In genomic region chr10:43959364-43959763, GRCh38 we compare ENCODE assay signal across 17 cellular contexts.
DNase-seq lines count a peak whose midpoint lies in the region; ATAC-seq and TF ChIP-seq lines count a peak whose summit lies in the region.
"Had no signal": no experiment of that assay in that cellular context is flagged by ENCODE, and none has a peak within 500 bp of the region (broad histone marks: within the 10 kb centered on the region; RNA-seq: fewer than 3 reads in every experiment).

No MANE protein-coding gene starts in this region.

- H3K4me2 ChIP-seq in Karpas-422 (ENCODE audit: low read depth, low read length, poor library complexity, severe bottlenecking): no peak overlapping the region

- H3K4me1 ChIP-seq in Karpas-422 (ENCODE audit: low read length): peaks cover 94% of the 10 kb centered on the region
- H3K4me1 ChIP-seq in lung (ENCODE audit: control insufficient read depth in 2 of 2, insufficient read depth in 2 of 2, low read length in 2 of 2): peaks cover 0 to 9% of the 10 kb centered on the region in 2 donors
- peaks cover 5 to 56% (median 37%) of the 10 kb centered on the region in 4 donors for H3K4me1 ChIP-seq in tibial artery

- 88 to 90% methylated on average over 5 of the region's 5 CpGs for WGBS in lung, 2 donors

- H3K27me3 ChIP-seq in Karpas-422 (ENCODE audit: low read length) (no peaks in the 10 kb centered on the region), lung (ENCODE audit: control insufficient read depth, insufficient read depth) (no peaks in the 10 kb centered on the region), tibial artery (no peaks in the 10 kb centered on the region)

- peak; percentile 22 for DNase-seq in activated CD8-positive, alpha-beta memory T cell treated with anti-CD3 and anti-CD28 coated beads, Interleukin-2, amount 50 U/mL, for 48 hours
- DNase-seq in activated CD8-positive, alpha-beta memory T cell treated with anti-CD3 and anti-CD28 coated beads, Interleukin-2, amount 50 U/mL, for 4 hours: no peak
- DNase-seq in Karpas-422: no peak
- DNase-seq in lung (ENCODE audit: low spot score): peak; percentile 18
- no peak for DNase-seq in tibial artery
- DNase-seq in activated T-cell treated with anti-CD3 and anti-CD28 coated beads for 4 hours: no peak
- DNase-seq in NCI-H1417 treated with DMSO at 0.1 percent for 48 hours (lab: John Stamatoyannopoulos, UW): no peak
- no peak for DNase-seq in effector CD4-positive, alpha-beta T cell
- DNase-seq: DMS79; Kasumi-1; NCI-H1417; NCI-H1930; NCI-H226; NCI-H510A treated with DMSO at 0.1 percent for 48 hours; NCI-H774; NK-92 treated with Interleukin-12 subunit alpha and Interleukin-12 subunit beta, amount 100 ng/mL, for 24 hours had no signal

- no peak overlapping the region for H2AFZ ChIP-seq in Karpas-422 (ENCODE audit: low read length)

- no peaks in the 10 kb centered on the region for H3K79me2 ChIP-seq in Karpas-422 (ENCODE audit: low read length)

- no peaks in the 10 kb centered on the region for H3K9me2 ChIP-seq in Karpas-422 (replicated peaks; ENCODE audit: insufficient read depth, low read length)

- peak overlapping the region; percentile 18; the same call in 1 of the 2 replicates for H3K9ac ChIP-seq in Karpas-422 (ENCODE audit: low read length)

- TF ChIP-seq CTCF in lung (IDR thresholded peaks at IDR 0.05; ENCODE audit: control extremely low read depth, extremely low read depth): no peak
- no peak for TF ChIP-seq CTCF in tibial artery (IDR thresholded peaks at IDR 0.05)

- no peak overlapping the region for H3K4me3 ChIP-seq in Karpas-422 (ENCODE audit: low read length)
- no peak overlapping the region for H3K4me3 ChIP-seq in lung
- H3K4me3 ChIP-seq in tibial artery: no peak overlapping the region

- no peaks in the 10 kb centered on the region for H4K20me1 ChIP-seq in Karpas-422 (ENCODE audit: insufficient read depth, low read depth, low read length)

- intact Hi-C loops in tibial artery (cut with DNase I; ENCODE audit: low total_unique reads): no loop called here

- no peak for ATAC-seq in lung (ENCODE audit: insufficient read depth, low FRiP score)
- ATAC-seq: Panc1 had no signal

- H3K36me3 ChIP-seq in Karpas-422 (ENCODE audit: insufficient read depth, low read length) (no peaks in the 10 kb centered on the region), lung (ENCODE audit: control insufficient read depth in 2 of 2, insufficient read depth in 2 of 2, low read length in 2 of 2) (no peaks in the 10 kb centered on the region), tibial artery (no peaks in the 10 kb centered on the region)

- no peaks in the 10 kb centered on the region for H3K9me3 ChIP-seq in Karpas-422 (ENCODE audit: low read length)
- peaks cover 0 to 2% of the 10 kb centered on the region in 2 donors for H3K9me3 ChIP-seq in lung (ENCODE audit: control insufficient read depth in 2 of 2, insufficient read depth in 1 of 2, low read length in 1 of 2)
- no peaks in the 10 kb centered on the region for H3K9me3 ChIP-seq in tibial artery

- H3K27ac ChIP-seq in Karpas-422 (ENCODE audit: low read length): no peak overlapping the region
- H3K27ac ChIP-seq in lung (ENCODE audit: low read depth in 1 of 2, low read length in 1 of 2): no peak overlapping the region
- H3K27ac ChIP-seq in tibial artery: peak overlapping the region; percentile 70 to 76

Comparison
In these comparisons a context has a peak if more than half of its experiments do, and no peak if none do; other contexts are left out.
1. DNase-seq: peak in activated CD8-positive, alpha-beta memory T cell treated with anti-CD3 and anti-CD28 coated beads, Interleukin-2, amount 50 U/mL, for 48 hours (single experiment) and lung (single experiment); none in activated CD8-positive, alpha-beta memory T cell treated with anti-CD3 and anti-CD28 coated beads, Interleukin-2, amount 50 U/mL, for 4 hours (single experiment), Karpas-422 (single experiment), tibial artery (0 of 2), activated T-cell treated with anti-CD3 and anti-CD28 coated beads for 4 hours (single experiment), NCI-H1417 treated with DMSO at 0.1 percent for 48 hours (single experiment) and effector CD4-positive, alpha-beta T cell (single experiment).
2. H3K27ac ChIP-seq: peak in tibial artery (2 of 2); none in Karpas-422 (single experiment) and lung (0 of 2).